ENCODE assay signal across 11 cellular contexts in the genomic region with DNA sequence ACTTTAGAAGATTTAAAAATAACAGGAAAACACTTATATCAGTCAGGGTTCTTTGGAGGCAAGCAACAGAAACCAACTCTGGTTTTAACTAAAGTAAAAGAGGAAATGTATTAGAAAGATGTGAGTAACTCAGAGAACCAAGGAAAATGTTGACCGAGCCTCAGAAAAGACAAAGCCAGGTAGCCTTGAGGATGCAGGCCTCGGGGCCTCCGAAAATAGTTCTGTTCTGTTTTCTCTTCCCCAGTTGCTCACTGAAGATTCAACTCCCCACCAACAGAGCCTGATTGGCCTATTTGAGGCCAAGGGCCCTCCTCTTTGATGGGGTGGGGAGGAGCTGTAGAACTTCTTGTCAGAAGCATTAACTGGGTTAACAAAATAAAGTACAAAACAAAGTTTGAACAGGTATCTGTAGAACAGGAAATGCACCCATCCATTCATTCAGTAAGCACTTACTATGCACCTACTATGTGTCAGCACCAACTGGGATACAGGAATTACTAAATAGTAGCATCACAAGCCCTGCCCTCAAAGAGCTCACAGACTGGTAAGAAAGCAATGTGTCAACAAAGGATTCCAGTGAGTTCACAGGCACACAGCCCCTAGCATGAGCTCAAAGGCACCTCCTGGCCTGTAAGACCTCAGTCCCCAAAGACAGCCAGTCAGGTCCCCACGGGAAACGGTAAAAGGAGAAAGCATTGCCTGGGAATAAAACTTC. TPM values are rescaled to one million over a fixed set of nuclear protein-coding genes. Genes with fewer than 3 reads are reported as not detected.
DNase-seq lines count a peak whose midpoint lies in the region; ATAC-seq and TF ChIP-seq lines count a peak whose summit lies in the region.
"Had no signal": no experiment of that assay in that cellular context is flagged by ENCODE, and none has a peak within 500 bp of the region (broad histone marks: within the 10 kb centered on the region; RNA-seq: fewer than 3 reads in every experiment).

No MANE protein-coding gene starts in this region.

- no peaks in the 10 kb centered on the region for H3K9me3 Mint-ChIP-seq in activated naive CD8-positive, alpha-beta T cell treated with anti-CD3 and anti-CD28 coated beads for 36 hours
- no peaks in the 10 kb centered on the region for H3K9me3 Mint-ChIP-seq in MCF 10A (ENCODE audit: unreplicated experiment)

- POLR2A ChIA-PET in MCF 10A (lab: Yijun Ruan, JAX) = interaction anchor here (1.1 kb wide), 1 partner anchor 40 kb away, joined by 4 read pairs; no protein-coding TSS in a partner anchor

- no peaks in the 10 kb centered on the region for H3K27me3 Mint-ChIP-seq in activated naive CD8-positive, alpha-beta T cell treated with anti-CD3 and anti-CD28 coated beads for 36 hours
- no peaks in the 10 kb centered on the region for H3K27me3 Mint-ChIP-seq in MCF 10A (ENCODE audit: insufficient read depth, unreplicated experiment)

- no peak for DNase-seq in activated naive CD8-positive, alpha-beta T cell treated with anti-CD3 and anti-CD28 coated beads for 36 hours
- no peak for DNase-seq in NCI-H2227 (lab: John Stamatoyannopoulos, UW; ENCODE audit: unreplicated experiment)
- DNase-seq in MCF 10A (ENCODE audit: unreplicated experiment) = no peak
- DNase-seq in effector CD4-positive, alpha-beta T cell = no peak
- no peak for DNase-seq in T1000 (lab: John Stamatoyannopoulos, UW)
- DNase-seq: RPMI8226 had no signal

- TF ChIP-seq CTCF in MCF 10A (IDR thresholded peaks at IDR 0.05; ENCODE audit: unreplicated experiment) = no peak

- peaks cover 21% of the 10 kb centered on the region for H3K4me1 Mint-ChIP-seq in activated naive CD8-positive, alpha-beta T cell treated with anti-CD3 and anti-CD28 coated beads for 36 hours
- H3K4me1 Mint-ChIP-seq in MCF 10A (ENCODE audit: insufficient read depth, unreplicated experiment) = peaks cover 10% of the 10 kb centered on the region

- intact Hi-C loops in MCF 10A (cut with micrococcal nuclease) = no loop called here

- CTCF ChIA-PET in MCF 10A (lab: Yijun Ruan, JAX) = interaction anchor here (1.0 to 5.3 kb wide), 6 partner anchors 10 to 628 kb away, joined by 3 to 36 read pairs (median 5); no protein-coding TSS in a partner anchor

- H3K4me3 Mint-ChIP-seq in activated naive CD8-positive, alpha-beta T cell treated with anti-CD3 and anti-CD28 coated beads for 36 hours = no peak overlapping the region
- no peak overlapping the region for H3K4me3 Mint-ChIP-seq in MCF 10A (ENCODE audit: unreplicated experiment)
- H3K4me3 Mint-ChIP-seq: IgD-negative memory B cell had no signal

- peaks cover 11% of the 10 kb centered on the region for H3K36me3 Mint-ChIP-seq in activated naive CD8-positive, alpha-beta T cell treated with anti-CD3 and anti-CD28 coated beads for 36 hours
- no peaks in the 10 kb centered on the region for H3K36me3 Mint-ChIP-seq in MCF 10A (ENCODE audit: insufficient read depth, unreplicated experiment)
- H3K36me3 Mint-ChIP-seq: IgD-negative memory B cell had no signal

- no TSS peak for BruUV-seq in MCF 10A (replicated peaks; lab: Mats Ljungman, UMichigan)

- peak overlapping the region; percentile 26 for H3K27ac Mint-ChIP-seq in activated naive CD8-positive, alpha-beta T cell treated with anti-CD3 and anti-CD28 coated beads for 36 hours
- H3K27ac Mint-ChIP-seq in MCF 10A (ENCODE audit: low read depth, unreplicated experiment) = no peak overlapping the region

- ATAC-seq in GM18861 (IDR thresholded peaks at IDR 0.05; ENCODE audit: unreplicated experiment) (peak; percentile 43), GM21381 (IDR thresholded peaks at IDR 0.05; ENCODE audit: unreplicated experiment) (peak; percentile 83), HG03039 (IDR thresholded peaks at IDR 0.05; ENCODE audit: unreplicated experiment) (peak; percentile 52)

RNA-seq across cellular contexts. Expression of a gene that starts 12.6 kb away (rescaled TPM):
- total RNA-seq in activated naive CD8-positive, alpha-beta T cell treated with anti-CD3 and anti-CD28 coated beads for 36 hours = 1 to 10 TPM; 1.3 to 2.1 TPM
- total RNA-seq in MCF 10A (2022) = not detected in 2 replicates
- total RNA-seq: cerebellum had no signal

RNA-seq across cellular contexts. Expression of a gene that starts 23.2 kb away (rescaled TPM):
- total RNA-seq in activated naive CD8-positive, alpha-beta T cell treated with anti-CD3 and anti-CD28 coated beads for 36 hours = not detected
- not detected in 2 replicates for total RNA-seq in MCF 10A (2022)

RNA-seq across cellular contexts. Expression of a gene that starts 37.1 kb away (rescaled TPM):
- not detected for total RNA-seq in activated naive CD8-positive, alpha-beta T cell treated with anti-CD3 and anti-CD28 coated beads for 36 hours
- total RNA-seq in MCF 10A (2022) = not detected in 2 replicates
- total RNA-seq: cerebellum had no signal

RNA-seq across cellular contexts. Expression of a gene that starts 58.5 kb away (rescaled TPM):
- total RNA-seq in activated naive CD8-positive, alpha-beta T cell treated with anti-CD3 and anti-CD28 coated beads for 36 hours = 10 to 100 TPM; 33.5 to 36.0 TPM
- total RNA-seq in MCF 10A (2022) = 119 and 178 TPM in 2 replicates
